Comparison of ENCODE assay signal across 12 cellular contexts in the genomic region with DNA sequence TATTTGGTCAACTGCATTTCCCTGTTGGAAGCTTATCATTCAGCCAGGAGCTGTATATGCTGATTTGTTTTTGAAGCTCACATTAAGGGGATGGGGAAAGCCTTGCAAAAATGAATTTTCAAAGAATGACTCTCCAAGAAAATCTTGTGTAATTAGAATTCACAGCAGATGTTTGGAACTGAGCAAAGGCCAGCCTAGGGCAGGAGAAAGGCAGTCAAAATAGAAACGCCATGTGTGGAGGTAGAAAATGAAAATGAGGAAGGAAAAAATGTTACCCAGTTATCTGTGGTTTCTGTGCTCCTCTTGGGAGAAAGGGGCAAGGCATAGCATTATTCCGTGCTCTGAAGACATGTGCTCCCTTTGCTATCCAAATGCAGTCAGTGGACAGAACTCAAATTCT.
DNase-seq lines count a peak whose midpoint lies in the region; ATAC-seq, FAIRE-seq and TF ChIP-seq lines count a peak whose summit lies in the region.
"Had no signal": no experiment of that assay in that cellular context is flagged by ENCODE, and none has a peak within 500 bp of the region (broad histone marks: within the 10 kb centered on the region; RNA-seq: fewer than 3 reads in every experiment).

No MANE protein-coding gene starts in this region.

- H3K9me3 Mint-ChIP-seq in endothelial cell (ENCODE audit: unreplicated experiment), result no peaks in the 10 kb centered on the region
- H3K9me3 Mint-ChIP-seq: neural crest cell; T-helper 1 cell treated with Interleukin-12 subunit alpha and Interleukin-12 subunit beta and Interleukin-4 antibody, amounts not matched to agents 30 μg/mL and 1 μg/mL, for 36 hours had no signal

- DNase-seq in EH (ENCODE audit: low read depth), result peak; percentile 85
- peak; percentile 49 for DNase-seq in NB4 (ENCODE audit: low read depth)
- no peak for DNase-seq in endothelial cell (ENCODE audit: low spot score)
- peak; percentile 19 for DNase-seq in pons (ENCODE audit: low spot score)
- no peak for DNase-seq in GM19239 (ENCODE audit: insufficient read length, low spot score)
- no peak for DNase-seq in C1 segment of cervical spinal cord (lab: John Stamatoyannopoulos, UW)
- DNase-seq: aorta, left lung had no signal

- peaks cover 70% of the 10 kb centered on the region for H3K4me1 Mint-ChIP-seq in endothelial cell (ENCODE audit: unreplicated experiment)

- no peak overlapping the region for H3K4me3 ChIP-seq in NB4 (ENCODE audit: low read depth, low read length)
- H3K4me3 ChIP-seq: left lung, skin epidermis had no signal

- H3K27ac Mint-ChIP-seq in endothelial cell (ENCODE audit: unreplicated experiment), result peak overlapping the region; percentile 34
- H3K27ac Mint-ChIP-seq: T-helper 1 cell treated with Interleukin-12 subunit alpha and Interleukin-12 subunit beta and Interleukin-4 antibody, amounts not matched to agents 30 μg/mL and 1 μg/mL, for 36 hours had no signal

- peaks cover 3% of the 10 kb centered on the region for H3K27me3 Mint-ChIP-seq in endothelial cell (ENCODE audit: unreplicated experiment)

- H3K36me3 Mint-ChIP-seq in endothelial cell (ENCODE audit: low read depth, unreplicated experiment), result peaks cover 59% of the 10 kb centered on the region

- TF ChIP-seq CTCF in NB4 (IDR thresholded peaks at IDR 0.05; ENCODE audit: low read depth, low read length) (no peak), endothelial cell (IDR thresholded peaks at IDR 0.05; ENCODE audit: unreplicated experiment) (no peak)

- no peak for ATAC-seq in GM19328 (IDR thresholded peaks at IDR 0.05; ENCODE audit: unreplicated experiment)
- ATAC-seq: left lung had no signal

- peak overlapping the region; percentile 29 for H3K4me3 Mint-ChIP-seq in endothelial cell (ENCODE audit: unreplicated experiment)
- H3K4me3 Mint-ChIP-seq: neural crest cell; T-helper 1 cell treated with Interleukin-12 subunit alpha and Interleukin-12 subunit beta and Interleukin-4 antibody, amounts not matched to agents 30 μg/mL and 1 μg/mL, for 36 hours had no signal

- TF ChIP-seq POLR2A in NB4 (IDR thresholded peaks at IDR 0.05; ENCODE audit: extremely low read depth, insufficient read length), result no peak

- no peak for FAIRE-seq in GM19239 (lab: Jason Lieb, UNC)

Comparison
In these comparisons a context has a peak if more than half of its experiments do, and no peak if none do; other contexts are left out.
1. DNase-seq: peak in EH (single experiment), NB4 (single experiment) and pons (single experiment); none in endothelial cell (single experiment), GM19239 (single experiment) and C1 segment of cervical spinal cord (0 of 14).